In genomic region chr11:19606856-19607655, GRCh38 we compare ENCODE assay signal across 30 cellular contexts.
"Had no signal": no experiment of that assay in that cellular context is flagged by ENCODE, and none has a peak within 500 bp of the region (broad histone marks: within the 10 kb centered on the region; RNA-seq: fewer than 3 reads in every experiment).

No MANE protein-coding gene starts in this region.

- H3K9me3 ChIP-seq: pancreas, right atrium auricular region, uterus had no signal

- H3K27me3 ChIP-seq: brain microvascular endothelial cell, heart right ventricle, left lung, pancreas, right atrium auricular region, transverse colon, uterus had no signal

- DNase-seq: activated CD4-positive, alpha-beta T cell treated with anti-CD3 and anti-CD28 coated beads for 48 hours; activated CD4-positive, alpha-beta T cell treated with anti-CD3 and anti-CD28 coated beads, Interleukin-2, amount 50 U/mL, for 48 hours; activated CD8-positive, alpha-beta memory T cell treated with anti-CD3 and anti-CD28 coated beads for 24 hours; activated CD8-positive, alpha-beta memory T cell treated with anti-CD3 and anti-CD28 coated beads, Interleukin-2, amount 50 U/mL, for 4 hours; activated effector memory CD4-positive, alpha-beta T cell treated with anti-CD3 and anti-CD28 coated beads, Interleukin-2, amount 50 U/mL, for 16 hours; activated naive CD4-positive, alpha-beta T cell treated with anti-CD3 and anti-CD28 coated beads for 36 hours; activated naive CD8-positive, alpha-beta T cell treated with anti-CD3 and anti-CD28 coated beads for 36 hours; activated T-cell treated with anti-CD3 and anti-CD28 coated beads, Interleukin-2, amount 50 U/mL, for 1 hour; brain microvascular endothelial cell; central memory CD4-positive, alpha-beta T cell; dermis blood vessel endothelial cell; effector CD4-positive, alpha-beta T cell; esophagus squamous epithelium; foreskin melanocyte; heart right ventricle; kidney glomerular epithelial cell; left lung; midbrain; naive thymus-derived CD8-positive, alpha-beta T cell; nucleus accumbens; pancreas; spleen; stimulated activated naive CD4-positive, alpha-beta T cell; SW 1271; T-helper 9 cell; transverse colon; uterus; WERI-Rb-1 had no signal

- H3K4me3 ChIP-seq: esophagus squamous epithelium, heart right ventricle, left lung, pancreas, right atrium auricular region, spleen, transverse colon, uterus had no signal

- H3K36me3 ChIP-seq: brain microvascular endothelial cell, esophagus squamous epithelium, heart right ventricle, left lung, pancreas, right atrium auricular region, spleen, transverse colon, uterus, WERI-Rb-1 had no signal

- H3K4me1 ChIP-seq: left lung, pancreas, spleen, uterus had no signal

- H3K27ac ChIP-seq: brain microvascular endothelial cell, heart right ventricle, left lung, pancreas, right atrium auricular region, spleen, uterus, WERI-Rb-1 had no signal

- ATAC-seq: activated CD4-positive, CD25-positive, alpha-beta regulatory T cell treated with anti-CD3 and anti-CD28 coated beads, Interleukin-2, amount 50 U/mL, for 24 hours; naive thymus-derived CD8-positive, alpha-beta T cell; pancreas had no signal
